Comparison of ENCODE assay signal across 11 cellular contexts in the genomic region with DNA sequence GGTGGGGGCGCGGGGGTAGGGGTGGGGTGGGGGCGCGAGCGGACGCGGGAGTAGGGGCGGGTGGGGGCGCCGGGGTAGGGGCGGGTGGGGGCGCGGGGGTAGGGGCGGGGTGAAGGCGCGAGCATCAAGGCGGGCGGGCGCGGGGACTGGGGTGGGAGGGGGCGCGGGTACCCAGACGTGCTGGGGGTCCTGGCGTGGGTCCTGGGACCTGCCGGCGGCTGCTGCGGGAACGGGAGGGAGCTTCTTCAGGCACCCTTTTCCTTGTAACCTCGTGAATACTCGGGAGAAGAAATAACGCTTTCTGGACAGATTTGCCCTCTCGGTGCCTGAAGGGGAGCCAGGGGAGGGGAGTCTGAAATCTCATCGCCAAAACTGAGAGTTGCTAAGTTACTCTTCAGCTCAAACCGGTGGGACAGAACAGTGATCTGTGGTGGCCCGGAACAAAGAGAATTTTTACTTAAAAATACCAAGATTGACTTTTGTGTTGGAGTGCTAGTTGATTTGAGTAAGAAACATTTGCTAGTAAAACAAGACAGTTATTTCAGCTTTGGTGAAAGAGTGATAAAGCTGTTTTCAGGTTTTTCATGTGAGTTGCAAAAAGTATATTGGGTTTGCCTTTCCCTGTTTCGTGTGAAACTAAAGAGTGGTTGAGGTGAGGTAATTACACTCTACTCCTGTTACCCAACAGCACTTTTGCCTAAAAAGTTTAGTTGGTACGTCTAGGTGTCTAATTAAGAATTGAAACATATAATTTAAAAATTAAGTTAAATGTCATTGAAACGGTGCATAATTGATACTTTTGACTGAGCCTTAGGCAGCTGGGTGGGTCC. TPM values are rescaled to one million over a fixed set of nuclear protein-coding genes. Genes with fewer than 3 reads are reported as not detected.
DNase-seq lines count a peak whose midpoint lies in the region; ATAC-seq and TF ChIP-seq lines count a peak whose summit lies in the region.
"Had no signal": no experiment of that assay in that cellular context is flagged by ENCODE, and none has a peak within 500 bp of the region (broad histone marks: within the 10 kb centered on the region; RNA-seq: fewer than 3 reads in every experiment).

No MANE protein-coding gene starts in this region.

- peaks cover 65% of the 10 kb centered on the region for H3K27me3 Mint-ChIP-seq in chondrocyte (ENCODE audit: low read depth)
- peaks cover 43% of the 10 kb centered on the region for H3K27me3 Mint-ChIP-seq in neural crest cell (ENCODE audit: low read depth)

- H3K27me3 ChIP-seq in BE2C: peaks cover 73% of the 10 kb centered on the region

- H3K36me3 Mint-ChIP-seq in chondrocyte (ENCODE audit: low read depth) (peaks cover 3% of the 10 kb centered on the region), neural crest cell (ENCODE audit: low read depth) (peaks cover 12% of the 10 kb centered on the region)

- H3K9me3 Mint-ChIP-seq in chondrocyte (ENCODE audit: low read depth) (peaks cover 6% of the 10 kb centered on the region), neural crest cell (no peaks in the 10 kb centered on the region)

- peak overlapping the region; percentile 65 for H3K9ac ChIP-seq in ES-I3 (ENCODE audit: low read depth, low read length)

- H3K4me1 ChIP-seq in ES-I3 (ENCODE audit: insufficient read depth, low read length) (peaks cover 13% of the 10 kb centered on the region; the same call in 1 of the 2 replicates), BE2C (no peaks in the 10 kb centered on the region)

- DNase-seq in KBM-7 (peak; percentile 25), chondrocyte (ENCODE audit: low spot score) (no peak), neural crest cell (ENCODE audit: low read depth, low spot score) (no peak), BE2C (no peak), HUDEP-2 (lab: John Stamatoyannopoulos, UW; ENCODE audit: unreplicated experiment in 76 of 76) (no peak)
- DNase-seq: PC-9, T1000 had no signal

- no peak for ATAC-seq in HG02840 (IDR thresholded peaks at IDR 0.05; ENCODE audit: low FRiP score, unreplicated experiment)
- ATAC-seq in GM21717 (IDR thresholded peaks at IDR 0.05; ENCODE audit: unreplicated experiment): no peak

- H3K4me3 ChIP-seq in BE2C (ENCODE audit: low read depth, low read length): no peak overlapping the region
- H3K4me3 ChIP-seq: PC-9 had no signal

- no peaks in the 10 kb centered on the region; the same call in 1 of the 2 replicates for H3K9me3 ChIP-seq in ES-I3 (ENCODE audit: control insufficient read depth, insufficient read depth, low read length)
- no peaks in the 10 kb centered on the region for H3K9me3 ChIP-seq in BE2C
- H3K9me3 ChIP-seq: adrenal gland had no signal

- in situ Hi-C loops in KBM-7 (cut with MboI; ENCODE audit: low pct_unique_long_range_greater_than_20kb, low sequenced_read_pairs): no loop called here

- H3K4me1 Mint-ChIP-seq in chondrocyte (ENCODE audit: low read depth) (peaks cover 18% of the 10 kb centered on the region), neural crest cell (peaks cover 19% of the 10 kb centered on the region)

- peak overlapping the region; percentile 46 for H3K4me3 Mint-ChIP-seq in chondrocyte (ENCODE audit: unreplicated experiment)
- H3K4me3 Mint-ChIP-seq in neural crest cell: peak overlapping the region; percentile 89

- H3K27ac Mint-ChIP-seq in chondrocyte (ENCODE audit: unreplicated experiment): no peak overlapping the region
- H3K27ac Mint-ChIP-seq in neural crest cell (ENCODE audit: unreplicated experiment): peak overlapping the region; percentile 62

- H3K36me3 ChIP-seq in ES-I3 (ENCODE audit: insufficient read depth, low read length): no peaks in the 10 kb centered on the region; the same call in 1 of the 2 replicates
- H3K36me3 ChIP-seq in BE2C: no peaks in the 10 kb centered on the region
- H3K36me3 ChIP-seq: adrenal gland had no signal

- no peak for TF ChIP-seq CTCF in chondrocyte (IDR thresholded peaks at IDR 0.05)
- TF ChIP-seq CTCF in neural crest cell (conservative IDR thresholded peaks at IDR 0.05): no peak
- no peak for TF ChIP-seq CTCF in BE2C (IDR thresholded peaks at IDR 0.05; ENCODE audit: low read depth, low read length)

RNA-seq across cellular contexts. Expression of a gene that starts 0.6 kb away (rescaled TPM):
- 1.4 to 10.2 TPM (median 2.0 TPM) in 3 replicates for total RNA-seq in chondrocyte
- 21.7 and 22.0 TPM in 2 replicates for total RNA-seq in neural crest cell
- polyA plus RNA-seq in BE2C (2012; ENCODE audit: insufficient read depth, insufficient read length, low read depth): 0.09 TPM
- total RNA-seq: PC-9 had no signal
